ENCODE assay signal across 22 cellular contexts in genomic region chr11:61553373-61554171, GRCh38. TPM values are rescaled to one million over a fixed set of nuclear protein-coding genes. Genes with fewer than 3 reads are reported as not detected.
DNase-seq lines count a peak whose midpoint lies in the region; ATAC-seq and TF ChIP-seq lines count a peak whose summit lies in the region.
"Had no signal": no experiment of that assay in that cellular context is flagged by ENCODE, and none has a peak within 500 bp of the region (broad histone marks: within the 10 kb centered on the region; RNA-seq: fewer than 3 reads in every experiment).

No MANE protein-coding gene starts in this region.

- intact Hi-C loops in mucosa of descending colon (cut with DNase I, micrococcal nuclease), result no loop called here

- H3K27ac Mint-ChIP-seq in activated T-cell treated with anti-CD3 and anti-CD28 coated beads, Interleukin-2, amount 50 U/mL, for 24 hours, result no peak overlapping the region

- ATAC-seq in mucosa of descending colon, result peak; percentile 30
- ATAC-seq: T-helper 17 cell had no signal

- no peak overlapping the region for H3K4me3 Mint-ChIP-seq in activated T-cell treated with anti-CD3 and anti-CD28 coated beads, Interleukin-2, amount 50 U/mL, for 24 hours
- H3K4me3 Mint-ChIP-seq: neural crest cell, T-helper 17 cell had no signal

- H3K4me1 ChIP-seq in BE2C (peaks cover 10% of the 10 kb centered on the region), mucosa of descending colon (ENCODE audit: low read depth) (peaks cover 5% of the 10 kb centered on the region)
- H3K4me1 ChIP-seq: foreskin keratinocyte had no signal

- no peaks in the 10 kb centered on the region for H3K36me3 Mint-ChIP-seq in activated T-cell treated with anti-CD3 and anti-CD28 coated beads, Interleukin-2, amount 50 U/mL, for 24 hours (ENCODE audit: low read depth)
- H3K36me3 Mint-ChIP-seq: CD8-positive, alpha-beta memory T cell had no signal

- H3K9me3 ChIP-seq in BE2C (no peaks in the 10 kb centered on the region), mucosa of descending colon (no peaks in the 10 kb centered on the region)
- H3K9me3 ChIP-seq: suprapubic skin had no signal

- no peak for TF ChIP-seq CTCF in BE2C (IDR thresholded peaks at IDR 0.05; ENCODE audit: low read depth, low read length)
- no peak for TF ChIP-seq CTCF in mucosa of descending colon (IDR thresholded peaks at IDR 0.05)

- H3K36me3 ChIP-seq in BE2C (no peaks in the 10 kb centered on the region), mucosa of descending colon (ENCODE audit: low read depth) (no peaks in the 10 kb centered on the region)
- H3K36me3 ChIP-seq: suprapubic skin had no signal

- peaks cover 14% of the 10 kb centered on the region for H3K4me1 Mint-ChIP-seq in activated T-cell treated with anti-CD3 and anti-CD28 coated beads, Interleukin-2, amount 50 U/mL, for 24 hours (ENCODE audit: low read depth)

- H3K27me3 ChIP-seq in BE2C, result no peaks in the 10 kb centered on the region

- peak; percentile 42 for DNase-seq in BE2C
- DNase-seq in DMS53 (lab: John Stamatoyannopoulos, UW), result peak; percentile 94
- peak; percentile 35 for DNase-seq in NCI-H524 treated with DMSO at 0.1 percent for 48 hours (lab: John Stamatoyannopoulos, UW)
- no peak for DNase-seq in mucosa of descending colon
- DNase-seq in NK-92 (lab: John Stamatoyannopoulos, UW; ENCODE audit: unreplicated experiment), result no peak
- DNase-seq in DMS114 treated with DMSO at 0.1 percent for 48 hours (lab: John Stamatoyannopoulos, UW; ENCODE audit: unreplicated experiment), result no peak
- no peak for DNase-seq in activated T-cell treated with anti-CD3 and anti-CD28 coated beads, Interleukin-2, amount 50 U/mL, for 24 hours
- DNase-seq in OCI-M2 (lab: John Stamatoyannopoulos, UW; ENCODE audit: unreplicated experiment), result no peak
- DNase-seq: amniotic stem cell; CD8-positive, alpha-beta memory T cell; GDM1; HCEC 1CT; hypothalamus; islet precursor cell; mesenchymal stem cell; NCI-H1417 treated with DMSO at 0.1 percent for 48 hours; SHP77 treated with DMSO at 0.1 percent for 48 hours; T-helper 17 cell had no signal

- no peak overlapping the region for H3K4me3 ChIP-seq in BE2C (ENCODE audit: low read depth, low read length)
- no peak overlapping the region for H3K4me3 ChIP-seq in mucosa of descending colon
- H3K4me3 ChIP-seq: suprapubic skin had no signal

- H3K9me3 Mint-ChIP-seq in activated T-cell treated with anti-CD3 and anti-CD28 coated beads, Interleukin-2, amount 50 U/mL, for 24 hours, result no peaks in the 10 kb centered on the region
- H3K9me3 Mint-ChIP-seq: CD8-positive, alpha-beta memory T cell; neural crest cell had no signal

- H3K27me3 Mint-ChIP-seq in activated T-cell treated with anti-CD3 and anti-CD28 coated beads, Interleukin-2, amount 50 U/mL, for 24 hours, result peaks cover 73% of the 10 kb centered on the region

RNA-seq across cellular contexts. Expression of gene SYT7, which starts 27.3 kb away (rescaled TPM):
- polyA plus RNA-seq in BE2C (2012; ENCODE audit: insufficient read depth, insufficient read length, low read depth), result 7.6 TPM
- total RNA-seq in mucosa of descending colon, result 10 to 100 TPM in 2 of 3 donors, 1 to 10 TPM in 1; 8.2 to 19.7 (median 19.0) TPM
- total RNA-seq: CD8-positive, alpha-beta memory T cell; T-helper 17 cell had no signal
- polyA plus RNA-seq: CD8-positive, alpha-beta memory T cell had no signal

RNA-seq across cellular contexts. Expression of gene LRRC10B, which starts 45.0 kb away (rescaled TPM):
- not detected for polyA plus RNA-seq in BE2C (2012; ENCODE audit: insufficient read depth, insufficient read length, low read depth)
- 1 to 10 TPM in 1 of 3 donors, under 1 TPM in 2; 0.72 to 1.7 (median 0.89) TPM for total RNA-seq in mucosa of descending colon
- total RNA-seq: CD8-positive, alpha-beta memory T cell; epithelial cell of proximal tubule; foreskin keratinocyte; T-helper 17 cell had no signal
- polyA plus RNA-seq: CD8-positive, alpha-beta memory T cell had no signal

Comparison
In these comparisons a context has a peak if more than half of its experiments do, and no peak if none do; other contexts are left out.
1. DNase-seq: peak in BE2C (single experiment), DMS53 (single experiment) and NCI-H524 treated with DMSO at 0.1 percent for 48 hours (single experiment); none in mucosa of descending colon (0 of 3), NK-92 (single experiment), DMS114 treated with DMSO at 0.1 percent for 48 hours (single experiment), activated T-cell treated with anti-CD3 and anti-CD28 coated beads, Interleukin-2, amount 50 U/mL, for 24 hours (single experiment) and OCI-M2 (single experiment).